18 cellular contexts compared by ENCODE assay signal in the genomic region with DNA sequence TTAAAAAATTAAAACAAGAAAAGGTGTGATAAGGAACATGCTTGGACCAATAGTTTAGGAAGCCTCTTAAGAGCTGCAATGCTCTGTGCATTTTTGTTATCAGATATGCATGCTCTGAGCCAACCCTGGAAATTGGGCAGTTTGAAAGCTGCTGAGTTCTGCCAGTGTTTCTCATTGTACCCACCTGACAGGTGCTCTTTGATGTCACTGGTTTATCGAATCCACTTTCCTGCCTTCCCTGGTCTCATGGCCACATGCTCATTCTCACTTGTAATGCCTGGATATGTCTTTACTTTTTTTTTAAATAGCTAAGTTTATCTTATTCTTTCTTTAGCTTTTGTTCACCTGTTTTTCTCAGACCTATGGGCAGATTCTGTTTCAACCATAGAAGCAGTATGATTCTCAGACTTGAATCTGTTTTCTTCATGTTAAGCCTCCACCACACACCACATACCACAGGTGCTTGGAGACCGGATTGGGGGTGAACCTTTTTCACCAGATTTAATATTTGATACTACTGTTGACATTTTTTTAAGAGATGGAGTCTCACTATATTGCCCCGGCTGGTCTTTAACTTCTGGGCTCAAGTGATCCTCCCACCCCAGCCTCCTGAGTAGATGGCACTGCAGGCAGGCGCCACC.
DNase-seq lines count a peak whose midpoint lies in the region; ATAC-seq and TF ChIP-seq lines count a peak whose summit lies in the region.
"Had no signal": no experiment of that assay in that cellular context is flagged by ENCODE, and none has a peak within 500 bp of the region (broad histone marks: within the 10 kb centered on the region; RNA-seq: fewer than 3 reads in every experiment).

No MANE protein-coding gene starts in this region.

- H3K36me3 Mint-ChIP-seq in activated T-cell treated with anti-CD3 and anti-CD28 coated beads, Interleukin-2, amount 50 U/mL, for 72 hours (ENCODE audit: insufficient read depth in 2 of 2): no peaks in the 10 kb centered on the region
- peaks cover 40% of the 10 kb centered on the region for H3K36me3 Mint-ChIP-seq in T-cell

- no peak for DNase-seq in activated T-cell treated with anti-CD3 and anti-CD28 coated beads, Interleukin-2, amount 50 U/mL, for 72 hours
- no peak for DNase-seq in activated T-cell treated with anti-CD3 and anti-CD28 coated beads for 4 hours
- DNase-seq in T-cell: no peak
- no peak for DNase-seq in mucosa of descending colon
- no peak for DNase-seq in SKM-1 (lab: John Stamatoyannopoulos, UW; ENCODE audit: unreplicated experiment)
- DNase-seq in AG08396 (ENCODE audit: low spot score): no peak
- DNase-seq: 8988T, H7, IMR-90, NCI-H1092, NCI-H1694, NCI-H774, SHP77 had no signal

- no peaks in the 10 kb centered on the region for H3K4me1 ChIP-seq in mucosa of descending colon (ENCODE audit: low read depth)

- H3K4me3 ChIP-seq in mucosa of descending colon: no peak overlapping the region
- H3K4me3 ChIP-seq: GM12878 had no signal

- H3K4me3 Mint-ChIP-seq in activated T-cell treated with anti-CD3 and anti-CD28 coated beads, Interleukin-2, amount 50 U/mL, for 72 hours: no peak overlapping the region
- H3K4me3 Mint-ChIP-seq in T-cell: no peak overlapping the region

- CTCF ChIA-PET in T-cell (lab: Charles Lee): no interaction called here

- H3K36me3 ChIP-seq in mucosa of descending colon (ENCODE audit: low read depth): no peaks in the 10 kb centered on the region

- peak overlapping the region; percentile 29 for H3K27ac Mint-ChIP-seq in activated T-cell treated with anti-CD3 and anti-CD28 coated beads, Interleukin-2, amount 50 U/mL, for 72 hours
- H3K27ac Mint-ChIP-seq in T-cell: peak overlapping the region; percentile 3 to 13

- no peaks in the 10 kb centered on the region for H3K27me3 Mint-ChIP-seq in activated T-cell treated with anti-CD3 and anti-CD28 coated beads, Interleukin-2, amount 50 U/mL, for 72 hours (ENCODE audit: low read depth)
- no peaks in the 10 kb centered on the region for H3K27me3 Mint-ChIP-seq in T-cell

- no peaks in the 10 kb centered on the region for H3K9me3 Mint-ChIP-seq in activated T-cell treated with anti-CD3 and anti-CD28 coated beads, Interleukin-2, amount 50 U/mL, for 72 hours
- no peaks in the 10 kb centered on the region for H3K9me3 Mint-ChIP-seq in T-cell

- TF ChIP-seq CTCF in mucosa of descending colon (IDR thresholded peaks at IDR 0.05): no peak

- peaks cover 6% of the 10 kb centered on the region for H3K4me1 Mint-ChIP-seq in activated T-cell treated with anti-CD3 and anti-CD28 coated beads, Interleukin-2, amount 50 U/mL, for 72 hours (ENCODE audit: low read depth)
- H3K4me1 Mint-ChIP-seq in T-cell: peaks cover 3 to 24% (median 11%) of the 10 kb centered on the region in 3 donors

- no peak for ATAC-seq in activated T-cell treated with anti-CD3 and anti-CD28 coated beads, Interleukin-2, amount 50 U/mL, for 72 hours (replicated peaks in 1 of 2)
- ATAC-seq in T-cell (replicated peaks in 1 of 4) (peak in 1 of 4 experiments; percentile 17), mucosa of descending colon (peak; percentile 16), HG03432 (IDR thresholded peaks at IDR 0.05; ENCODE audit: unreplicated experiment) (no peak), HG02884 (IDR thresholded peaks at IDR 0.05; ENCODE audit: unreplicated experiment) (no peak)
- ATAC-seq: GM12878, Panc1, SK-N-SH treated with all-trans-retinoic acid at 6 μM for 48 hours had no signal

- H3K9me3 ChIP-seq in mucosa of descending colon: no peaks in the 10 kb centered on the region

- POLR2A ChIA-PET in T-cell (lab: Charles Lee): no interaction called here

- intact Hi-C loops in mucosa of descending colon (cut with DNase I, micrococcal nuclease): no loop called here
